13 cellular contexts compared by ENCODE assay signal in the genomic region with DNA sequence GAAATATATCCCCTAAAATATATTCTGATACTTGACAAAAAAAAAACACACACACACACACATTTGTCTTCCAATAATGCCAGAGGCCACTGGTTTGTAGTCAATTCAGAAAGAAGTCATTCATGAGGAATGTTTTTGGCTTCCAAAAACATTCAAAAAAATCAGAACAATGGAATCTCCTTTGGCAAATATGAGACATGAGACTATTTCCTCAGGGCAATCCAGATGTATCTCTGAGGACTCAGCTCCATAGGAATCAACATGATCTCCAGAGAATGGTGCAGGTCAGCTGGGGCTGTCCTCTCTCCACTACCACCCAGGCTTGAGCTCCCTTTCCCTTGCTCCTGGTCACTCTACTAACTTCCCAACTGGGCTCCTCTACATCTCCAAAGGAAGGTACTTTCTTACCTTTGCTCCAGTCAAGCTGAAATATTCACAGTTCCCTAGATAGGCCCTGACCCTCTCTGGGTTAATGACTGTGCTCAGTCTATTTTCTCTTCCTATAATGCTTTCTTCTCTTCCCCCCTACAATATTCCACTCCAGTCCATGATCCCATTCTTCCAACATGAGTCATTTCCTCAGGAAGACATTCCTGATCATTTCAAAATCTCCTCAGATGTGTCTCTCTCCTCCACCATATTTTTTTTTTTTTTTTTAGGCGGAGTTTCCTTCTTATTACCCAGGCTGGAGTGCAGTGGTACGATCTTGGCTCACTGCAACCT.
DNase-seq lines count a peak whose midpoint lies in the region; TF ChIP-seq lines count a peak whose summit lies in the region.
"Had no signal": no experiment of that assay in that cellular context is flagged by ENCODE, and none has a peak within 500 bp of the region (broad histone marks: within the 10 kb centered on the region; RNA-seq: fewer than 3 reads in every experiment).

No MANE protein-coding gene starts in this region.

- H3K4me3 ChIP-seq in SK-N-SH (ENCODE audit: low read depth in 2 of 2, low read length in 1 of 2) (no peak overlapping the region), fibroblast of lung (replicated peaks in 1 of 4; ENCODE audit: control extremely low read depth in 1 of 4, insufficient read depth in 1 of 4, low read depth in 3 of 4, low read length in 4 of 4) (no peak overlapping the region), skeletal muscle cell (ENCODE audit: low read depth, low read length) (no peak overlapping the region), colonic mucosa (no peak overlapping the region)

- H3K27ac Mint-ChIP-seq in glutamatergic neuron (ENCODE audit: unreplicated experiment), result no peak overlapping the region
- H3K27ac Mint-ChIP-seq: IgD-negative memory B cell had no signal

- no peak overlapping the region for H3K4me3 Mint-ChIP-seq in glutamatergic neuron (ENCODE audit: unreplicated experiment)
- H3K4me3 Mint-ChIP-seq: central memory CD8-positive, alpha-beta T cell; IgD-negative memory B cell; neural crest cell had no signal

- no peaks in the 10 kb centered on the region for H3K27me3 Mint-ChIP-seq in glutamatergic neuron (ENCODE audit: unreplicated experiment)

- H3K4me1 ChIP-seq in SK-N-SH (ENCODE audit: control insufficient read depth in 1 of 2, insufficient read depth in 2 of 2, low read depth in 1 of 2, low read length in 1 of 2), result peaks cover 0 to 17% of the 10 kb centered on the region in 2 experiments; a peak in 1 of 4 replicates
- no peaks in the 10 kb centered on the region for H3K4me1 ChIP-seq in fibroblast of lung (ENCODE audit: control insufficient read depth, extremely low read depth, insufficient read depth, low read length)
- no peaks in the 10 kb centered on the region for H3K4me1 ChIP-seq in colonic mucosa

- peak; percentile 86 for DNase-seq in GM03348 (ENCODE audit: low spot score)
- no peak for DNase-seq in SK-N-SH
- peak; percentile 79 to 95 for DNase-seq in fibroblast of lung (ENCODE audit: low read depth in 2 of 2)
- peak; percentile 77 for DNase-seq in skeletal muscle cell (ENCODE audit: low read depth)
- DNase-seq in glutamatergic neuron, result no peak
- no peak for DNase-seq in activated CD4-positive, alpha-beta T cell treated with anti-CD3 and anti-CD28 coated beads for 48 hours
- DNase-seq in NCI-H1092 treated with DMSO at 0.1 percent for 48 hours (lab: John Stamatoyannopoulos, UW), result no peak
- no peak for DNase-seq in colonic mucosa
- DNase-seq: DMS79, NCI-H510A treated with DMSO at 0.1 percent for 48 hours had no signal

- H4K20me1 ChIP-seq in SK-N-SH (ENCODE audit: insufficient read depth) (no peaks in the 10 kb centered on the region), fibroblast of lung (ENCODE audit: control insufficient read depth, extremely low read depth, insufficient read depth, low read length) (no peaks in the 10 kb centered on the region)

- H3K9ac ChIP-seq in SK-N-SH (peak overlapping the region; percentile 61), fibroblast of lung (ENCODE audit: insufficient read depth, low read length) (no peak overlapping the region), colonic mucosa (ENCODE audit: low read depth in 2 of 2, low read length in 2 of 2) (no peak overlapping the region)

- H3K9me2 ChIP-seq in SK-N-SH, result no peaks in the 10 kb centered on the region

- H3K27ac ChIP-seq in SK-N-SH (ENCODE audit: low read depth in 2 of 2, low read length in 1 of 2), result peak overlapping the region; percentile 50 to 95; a peak in 3 of 4 replicates
- peak overlapping the region; percentile 82 for H3K27ac ChIP-seq in fibroblast of lung (ENCODE audit: insufficient read depth, low read length)
- H3K27ac ChIP-seq in colonic mucosa, result no peak overlapping the region

- H3K79me2 ChIP-seq in SK-N-SH (ENCODE audit: insufficient read depth), result no peaks in the 10 kb centered on the region
- no peaks in the 10 kb centered on the region for H3K79me2 ChIP-seq in fibroblast of lung (ENCODE audit: control insufficient read depth, insufficient read depth, low read length)

- TF ChIP-seq CTCF in SK-N-SH (IDR thresholded peaks at IDR 0.05), result no peak
- no peak for TF ChIP-seq CTCF in fibroblast of lung (conservative IDR thresholded peaks at IDR 0.05 in 1 of 2, IDR thresholded peaks at IDR 0.05 in 1 of 2; ENCODE audit: low read depth in 1 of 2, low read length in 2 of 2)
- no peak for TF ChIP-seq CTCF in glutamatergic neuron (IDR thresholded peaks at IDR 0.05; ENCODE audit: partially characterized antibody, unreplicated experiment)
- TF ChIP-seq CTCF in colonic mucosa (IDR thresholded peaks at IDR 0.05), result no peak

- H3K4me1 Mint-ChIP-seq in glutamatergic neuron (ENCODE audit: low read depth, unreplicated experiment), result peaks cover under 1% of the 10 kb centered on the region
- H3K4me1 Mint-ChIP-seq: central memory CD8-positive, alpha-beta T cell; IgD-negative memory B cell had no signal

- peak in 1 of 2 experiments; percentile 94; a peak in 2 of 4 replicates for TF ChIP-seq EP300 in SK-N-SH (IDR thresholded peaks at IDR 0.05; ENCODE audit: borderline replicate concordance in 1 of 2, low read depth in 1 of 2, low read length in 1 of 2)

- POLR2A ChIA-PET in SK-N-SH (lab: Yijun Ruan, JAX), result no interaction called here

- no peak for TF ChIP-seq RAD21 in SK-N-SH (IDR thresholded peaks at IDR 0.05; ENCODE audit: low read length)

- 24% methylated on average over 2 of the region's 2 CpGs for WGBS in SK-N-SH (ENCODE audit: low lambda C conversion rate)

- CTCF ChIA-PET in SK-N-SH (lab: Yijun Ruan, JAX), result no interaction called here

- H3K9me3 ChIP-seq in SK-N-SH (no peaks in the 10 kb centered on the region), fibroblast of lung (ENCODE audit: control insufficient read depth, insufficient read depth, low read depth, low read length) (no peaks in the 10 kb centered on the region), colonic mucosa (no peaks in the 10 kb centered on the region)

- intact Hi-C loops in colonic mucosa (cut with DNase I), result no loop called here

- H2AFZ ChIP-seq in SK-N-SH (ENCODE audit: low read depth) (no peak overlapping the region), fibroblast of lung (ENCODE audit: low read length) (peak overlapping the region; percentile 18)

- H3K4me2 ChIP-seq in SK-N-SH (peak overlapping the region; percentile 35), fibroblast of lung (ENCODE audit: extremely low read depth, insufficient read depth, low read length) (peak overlapping the region; percentile 39)

- H3F3A ChIP-seq in SK-N-SH (replicated peaks; ENCODE audit: insufficient read depth), result peaks cover 26% of the 10 kb centered on the region

- H3K36me3 Mint-ChIP-seq in glutamatergic neuron (ENCODE audit: unreplicated experiment), result no peaks in the 10 kb centered on the region

- no peaks in the 10 kb centered on the region for H3K9me3 Mint-ChIP-seq in glutamatergic neuron (ENCODE audit: unreplicated experiment)
- H3K9me3 Mint-ChIP-seq: central memory CD8-positive, alpha-beta T cell; IgD-negative memory B cell had no signal

- H3K27me3 ChIP-seq in SK-N-SH (ENCODE audit: insufficient read depth) (no peaks in the 10 kb centered on the region), fibroblast of lung (ENCODE audit: control insufficient read depth, insufficient read depth, low read length) (no peaks in the 10 kb centered on the region), colonic mucosa (no peaks in the 10 kb centered on the region)

- H3K36me3 ChIP-seq in SK-N-SH (replicated peaks in 1 of 2; ENCODE audit: control insufficient read depth in 1 of 2, insufficient read depth in 2 of 2, low read length in 1 of 2) (no peaks in the 10 kb centered on the region), fibroblast of lung (ENCODE audit: control insufficient read depth, insufficient read depth, low read length) (no peaks in the 10 kb centered on the region), colonic mucosa (no peaks in the 10 kb centered on the region)

TF ChIP-seq in SK-N-SH, 30 proteins besides CTCF, POLR2A, EP300 and RAD21 (continues in another document):
- TF ChIP-seq TAF1 (IDR thresholded peaks at IDR 0.05; ENCODE audit: borderline replicate concordance, low read depth, low read length) (no peak), EZH2phosphoT487 (IDR thresholded peaks at IDR 0.05; ENCODE audit: borderline replicate concordance, low read depth) (no peak), SMC3 (IDR thresholded peaks at IDR 0.05; ENCODE audit: low read depth, low read length) (no peak), JUND (IDR thresholded peaks at IDR 0.05) (peak; percentile 91), RCOR1 (IDR thresholded peaks at IDR 0.05; ENCODE audit: low read length) (no peak), FOSL2 (IDR thresholded peaks at IDR 0.05; ENCODE audit: borderline replicate concordance, low read depth) (peak; percentile 70), GABPA (IDR thresholded peaks at IDR 0.05; ENCODE audit: low read depth) (0 out of 2 replicates have a peak, but pooled peaks have one; percentile 25)
- TF ChIP-seq, protein P1, sequence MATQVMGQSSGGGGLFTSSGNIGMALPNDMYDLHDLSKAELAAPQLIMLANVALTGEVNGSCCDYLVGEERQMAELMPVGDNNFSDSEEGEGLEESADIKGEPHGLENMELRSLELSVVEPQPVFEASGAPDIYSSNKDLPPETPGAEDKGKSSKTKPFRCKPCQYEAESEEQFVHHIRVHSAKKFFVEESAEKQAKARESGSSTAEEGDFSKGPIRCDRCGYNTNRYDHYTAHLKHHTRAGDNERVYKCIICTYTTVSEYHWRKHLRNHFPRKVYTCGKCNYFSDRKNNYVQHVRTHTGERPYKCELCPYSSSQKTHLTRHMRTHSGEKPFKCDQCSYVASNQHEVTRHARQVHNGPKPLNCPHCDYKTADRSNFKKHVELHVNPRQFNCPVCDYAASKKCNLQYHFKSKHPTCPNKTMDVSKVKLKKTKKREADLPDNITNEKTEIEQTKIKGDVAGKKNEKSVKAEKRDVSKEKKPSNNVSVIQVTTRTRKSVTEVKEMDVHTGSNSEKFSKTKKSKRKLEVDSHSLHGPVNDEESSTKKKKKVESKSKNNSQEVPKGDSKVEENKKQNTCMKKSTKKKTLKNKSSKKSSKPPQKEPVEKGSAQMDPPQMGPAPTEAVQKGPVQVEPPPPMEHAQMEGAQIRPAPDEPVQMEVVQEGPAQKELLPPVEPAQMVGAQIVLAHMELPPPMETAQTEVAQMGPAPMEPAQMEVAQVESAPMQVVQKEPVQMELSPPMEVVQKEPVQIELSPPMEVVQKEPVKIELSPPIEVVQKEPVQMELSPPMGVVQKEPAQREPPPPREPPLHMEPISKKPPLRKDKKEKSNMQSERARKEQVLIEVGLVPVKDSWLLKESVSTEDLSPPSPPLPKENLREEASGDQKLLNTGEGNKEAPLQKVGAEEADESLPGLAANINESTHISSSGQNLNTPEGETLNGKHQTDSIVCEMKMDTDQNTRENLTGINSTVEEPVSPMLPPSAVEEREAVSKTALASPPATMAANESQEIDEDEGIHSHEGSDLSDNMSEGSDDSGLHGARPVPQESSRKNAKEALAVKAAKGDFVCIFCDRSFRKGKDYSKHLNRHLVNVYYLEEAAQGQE (IDR thresholded peaks at IDR 0.05; ENCODE audit: low read depth, low read length), result no peak
- TF ChIP-seq, protein P2, sequence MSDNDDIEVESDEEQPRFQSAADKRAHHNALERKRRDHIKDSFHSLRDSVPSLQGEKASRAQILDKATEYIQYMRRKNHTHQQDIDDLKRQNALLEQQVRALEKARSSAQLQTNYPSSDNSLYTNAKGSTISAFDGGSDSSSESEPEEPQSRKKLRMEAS (IDR thresholded peaks at IDR 0.05; ENCODE audit: low read depth), result peak; percentile 54

Comparison
In these comparisons a context has a peak if more than half of its experiments do, and no peak if none do; other contexts are left out.
1. DNase-seq: peak in GM03348 (single experiment), fibroblast of lung (2 of 2) and skeletal muscle cell (single experiment); none in SK-N-SH (single experiment), glutamatergic neuron (single experiment), activated CD4-positive, alpha-beta T cell treated with anti-CD3 and anti-CD28 coated beads for 48 hours (single experiment), NCI-H1092 treated with DMSO at 0.1 percent for 48 hours (single experiment) and colonic mucosa (single experiment).